In the genomic region with DNA sequence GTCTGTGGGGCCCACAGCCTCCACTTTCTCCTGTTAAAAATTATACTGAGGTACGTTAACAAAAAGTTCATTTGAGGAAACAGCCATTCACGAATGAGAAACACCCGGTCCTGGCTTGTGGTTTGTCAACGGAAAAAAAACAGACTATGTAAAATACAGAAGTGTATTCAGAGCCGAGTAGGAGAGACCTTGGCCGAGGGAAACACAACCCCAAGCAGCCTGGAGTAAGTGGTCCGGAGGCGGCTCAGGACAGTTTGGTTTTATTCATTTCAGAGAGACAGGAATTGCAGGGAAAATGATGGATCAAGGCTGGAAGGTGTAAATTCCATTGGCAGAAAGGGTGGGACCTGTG, we compare ENCODE assay signal across 8 cellular contexts. TPM values are rescaled to one million over a fixed set of nuclear protein-coding genes. Genes with fewer than 3 reads are reported as not detected.
DNase-seq lines count a peak whose midpoint lies in the region; ATAC-seq and TF ChIP-seq lines count a peak whose summit lies in the region.

No MANE protein-coding gene starts in this region.

- POLR2A ChIA-PET in Panc1 (lab: Charles Lee) = no interaction called here

- TF ChIP-seq EP300 in esophagus muscularis mucosa (IDR thresholded peaks at IDR 0.05) (no peak), ovary (IDR thresholded peaks at IDR 0.05) (no peak)

- H3K4me3 Mint-ChIP-seq in activated naive CD4-positive, alpha-beta T cell treated with anti-CD3 and anti-CD28 coated beads for 36 hours = peak overlapping the region; percentile 83

- peak overlapping the region; percentile 61 to 74 for H3K4me3 ChIP-seq in Panc1 (ENCODE audit: low read depth in 2 of 2, low read length in 2 of 2)
- H3K4me3 ChIP-seq in esophagus muscularis mucosa = peak overlapping the region; percentile 70 to 83 (median 76)
- H3K4me3 ChIP-seq in ovary = peak overlapping the region; percentile 81

- TF ChIP-seq CTCF in Panc1 (IDR thresholded peaks at IDR 0.05) = no peak
- no peak for TF ChIP-seq CTCF in esophagus muscularis mucosa (IDR thresholded peaks at IDR 0.05)
- no peak for TF ChIP-seq CTCF in ovary (IDR thresholded peaks at IDR 0.05)

- H3K4me1 ChIP-seq in Panc1 (ENCODE audit: control insufficient read depth, insufficient read depth, low read length) = no peaks in the 10 kb centered on the region
- H3K4me1 ChIP-seq in esophagus muscularis mucosa = peaks cover 15 to 25% (median 22%) of the 10 kb centered on the region in 4 donors
- no peaks in the 10 kb centered on the region for H3K4me1 ChIP-seq in ovary (ENCODE audit: insufficient read depth)

- H3K27me3 Mint-ChIP-seq in activated naive CD4-positive, alpha-beta T cell treated with anti-CD3 and anti-CD28 coated beads for 36 hours (ENCODE audit: low read depth) = no peaks in the 10 kb centered on the region

- peak overlapping the region; percentile 17 for H3K27ac Mint-ChIP-seq in activated naive CD4-positive, alpha-beta T cell treated with anti-CD3 and anti-CD28 coated beads for 36 hours

- H3K36me3 Mint-ChIP-seq in activated naive CD4-positive, alpha-beta T cell treated with anti-CD3 and anti-CD28 coated beads for 36 hours (ENCODE audit: low read depth) = peaks cover 30% of the 10 kb centered on the region

- no peak for ATAC-seq in Panc1
- no peak for ATAC-seq in HG03139 (IDR thresholded peaks at IDR 0.05; ENCODE audit: unreplicated experiment)

- intact Hi-C loops in activated naive CD4-positive, alpha-beta T cell treated with anti-CD3 and anti-CD28 coated beads for 36 hours (cut with micrococcal nuclease) = loop anchor here (2.0 kb wide), 1 partner anchor 50 kb away; a partner anchor contains a TSS
- intact Hi-C loops in Panc1 (cut with micrococcal nuclease; ENCODE audit: unreplicated experiment) = no loop called here
- intact Hi-C loops in esophagus muscularis mucosa (cut with DNase I) = no loop called here
- intact Hi-C loops in ovary (cut with DNase I) = no loop called here
- intact Hi-C loops in posterior vena cava (cut with DNase I) = loop anchor here in 1 of 2 donors (1.0 kb wide), 1 partner anchor 29 kb away; no protein-coding TSS in a partner anchor

- H3K27ac ChIP-seq in Panc1 (ENCODE audit: low read length) (peak overlapping the region; percentile 70; the same call in 1 of the 2 replicates), esophagus muscularis mucosa (replicated peaks in 1 of 4) (peak overlapping the region; percentile 72 to 87 (median 76)), ovary (peak overlapping the region; percentile 54 to 58)

- peak; percentile 27 for DNase-seq in activated naive CD4-positive, alpha-beta T cell treated with anti-CD3 and anti-CD28 coated beads for 36 hours
- DNase-seq in activated naive CD4-positive, alpha-beta T cell treated with anti-CD3 and anti-CD28 coated beads, Interleukin-2, amount 50 U/mL, for 16 hours = no peak
- no peak for DNase-seq in Panc1 (ENCODE audit: low read depth, low spot score)
- no peak for DNase-seq in esophagus muscularis mucosa (ENCODE audit: extremely low spot score)
- peak in 1 of 5 donors; percentile 18 for DNase-seq in ovary
- DNase-seq in posterior vena cava (ENCODE audit: low spot score) = no peak
- no peak for DNase-seq in activated CD4-positive, alpha-beta T cell treated with anti-CD3 and anti-CD28 coated beads for 48 hours

- H3K27me3 ChIP-seq in Panc1 (ENCODE audit: control insufficient read depth, insufficient read depth, low read length) = no peaks in the 10 kb centered on the region
- no peaks in the 10 kb centered on the region for H3K27me3 ChIP-seq in esophagus muscularis mucosa
- H3K27me3 ChIP-seq in ovary = no peaks in the 10 kb centered on the region

- WGBS in esophagus muscularis mucosa = 11% methylated on average over 8 of the region's 8 CpGs
- 2 to 7% (median 4%) methylated on average over 8 of the region's 8 CpGs for WGBS in ovary, 3 donors

- TF ChIP-seq POLR2A in esophagus muscularis mucosa (IDR thresholded peaks at IDR 0.05; ENCODE audit: low read depth) (no peak), ovary (IDR thresholded peaks at IDR 0.05) (no peak)

- no peaks in the 10 kb centered on the region for H3K36me3 ChIP-seq in Panc1 (ENCODE audit: control insufficient read depth, insufficient read depth, low read length)
- H3K36me3 ChIP-seq in esophagus muscularis mucosa = peaks cover 0 to 8% (median 0%) of the 10 kb centered on the region in 4 donors
- H3K36me3 ChIP-seq in ovary = no peaks in the 10 kb centered on the region

- H3K9me3 Mint-ChIP-seq in activated naive CD4-positive, alpha-beta T cell treated with anti-CD3 and anti-CD28 coated beads for 36 hours = peaks cover 4% of the 10 kb centered on the region

- in situ Hi-C loops in Panc1 (cut with HindIII; ENCODE audit: low pct_unique_long_range_greater_than_20kb, low sequenced_read_pairs) = no loop called here

- peaks cover 15% of the 10 kb centered on the region for H3K4me1 Mint-ChIP-seq in activated naive CD4-positive, alpha-beta T cell treated with anti-CD3 and anti-CD28 coated beads for 36 hours (ENCODE audit: low read depth)

- H3K9me3 ChIP-seq in Panc1 (ENCODE audit: control insufficient read depth, insufficient read depth, low read depth, low read length) (no peaks in the 10 kb centered on the region), esophagus muscularis mucosa (no peaks in the 10 kb centered on the region), ovary (no peaks in the 10 kb centered on the region)

- CTCF ChIA-PET in activated naive CD4-positive, alpha-beta T cell treated with anti-CD3 and anti-CD28 coated beads for 36 hours (lab: Charles Lee) = interaction anchor here (0.6 to 1.7 kb wide), 4 partner anchors 36 to 468 kb away, joined by 3 to 7 read pairs (median 3); a partner anchor contains a TSS
- CTCF ChIA-PET in Panc1 (lab: Charles Lee) = no interaction called here

- BruUV-seq in Panc1 (replicated peaks; lab: Mats Ljungman, UMichigan) = no TSS peak

RNA-seq across cellular contexts. Expression of a gene that starts 0.7 kb away (rescaled TPM):
- total RNA-seq in activated naive CD4-positive, alpha-beta T cell treated with anti-CD3 and anti-CD28 coated beads for 36 hours = 1 to 10 TPM; 3.6 to 4.4 TPM
- 6.3 TPM for total RNA-seq in Panc1 (2021; ENCODE audit: unreplicated experiment)
- polyA plus RNA-seq in Panc1 (2012; ENCODE audit: insufficient read length) = 2.4 TPM
- 1 to 10 TPM; 6.5 to 9.1 (median 7.1) TPM for total RNA-seq in esophagus muscularis mucosa
- total RNA-seq in ovary = 10 to 100 TPM in 6 of 7 donors, 1 to 10 TPM in 1; 7.1 to 14.6 (median 11.2) TPM
- polyA plus RNA-seq in ovary = 1 to 10 TPM; 6.6 to 7.2 TPM
- total RNA-seq in posterior vena cava = 1 to 10 TPM; 5.4 to 6.0 TPM

RNA-seq across cellular contexts. Expression of a gene that starts 35.2 kb away (rescaled TPM):
- total RNA-seq in activated naive CD4-positive, alpha-beta T cell treated with anti-CD3 and anti-CD28 coated beads for 36 hours = 1 to 10 TPM; 3.6 to 4.8 TPM
- total RNA-seq in Panc1 (2021; ENCODE audit: unreplicated experiment) (12.9 TPM), esophagus muscularis mucosa (1 to 10 TPM; 5.5 to 6.9 (median 6.3) TPM), ovary (10 to 100 TPM in 5 of 7 donors, 1 to 10 TPM in 2; 6.6 to 21.6 (median 12.1) TPM), posterior vena cava (10 to 100 TPM in 1 of 2 donors, 1 to 10 TPM in 1; 8.8 to 10.5 TPM)
- 3.4 TPM for polyA plus RNA-seq in Panc1 (2012; ENCODE audit: insufficient read length)
- 1 to 10 TPM; 3.0 to 5.0 TPM for polyA plus RNA-seq in ovary

RNA-seq across cellular contexts. Expression of a gene that starts 38.3 kb away (rescaled TPM):
- under 1 TPM; 0.79 to 0.95 TPM for total RNA-seq in activated naive CD4-positive, alpha-beta T cell treated with anti-CD3 and anti-CD28 coated beads for 36 hours
- 9.5 TPM for total RNA-seq in Panc1 (2021; ENCODE audit: unreplicated experiment)
- 2.6 TPM for polyA plus RNA-seq in Panc1 (2012; ENCODE audit: insufficient read length)
- 1 to 10 TPM; 3.8 to 8.2 (median 6.9) TPM for total RNA-seq in esophagus muscularis mucosa
- 10 to 100 TPM; 12.6 to 25.5 (median 15.4) TPM for total RNA-seq in ovary
- 10 to 100 TPM in 1 of 2 donors, 1 to 10 TPM in 1; 7.5 to 10.2 TPM for polyA plus RNA-seq in ovary
- total RNA-seq in posterior vena cava = 1 to 10 TPM; 3.7 to 4.0 TPM

RNA-seq across cellular contexts. Expression of a gene that starts 50.9 kb away (rescaled TPM):
- total RNA-seq in activated naive CD4-positive, alpha-beta T cell treated with anti-CD3 and anti-CD28 coated beads for 36 hours = 1 to 10 TPM in 1 of 2 experiments, under 1 TPM in 1; 0.35 to 1.2 TPM
- total RNA-seq in Panc1 (2021; ENCODE audit: unreplicated experiment) (0.98 TPM), esophagus muscularis mucosa (1 to 10 TPM; 2.5 to 4.5 (median 3.7) TPM), ovary (1 to 10 TPM; 2.2 to 6.5 (median 4.5) TPM), posterior vena cava (1 to 10 TPM; 2.4 to 2.9 TPM)
- polyA plus RNA-seq in Panc1 (2012; ENCODE audit: insufficient read length) = 0.51 TPM
- 1 to 10 TPM; 2.9 to 3.4 TPM for polyA plus RNA-seq in ovary
